Comparison of ENCODE assay signal across 16 cellular contexts in genomic region chr9:99197124-99197630, GRCh38.
"Had no signal": no experiment of that assay in that cellular context is flagged by ENCODE, and none has a peak within 500 bp of the region (broad histone marks: within the 10 kb centered on the region; RNA-seq: fewer than 3 reads in every experiment).

No MANE protein-coding gene starts in this region.

- H3K9me3 ChIP-seq: body of pancreas had no signal

- H3K27ac Mint-ChIP-seq: activated naive CD4-positive, alpha-beta T cell treated with anti-CD3 and anti-CD28 coated beads, Interleukin-2, amount 50 U/mL, for 24 hours; nephron; progenitor cell of endocrine pancreas; stimulated activated effector memory CD8-positive, alpha-beta T cell treated with anti-CD3 and anti-CD28 coated beads, Interleukin-12 subunit alpha, Interleukin-12 subunit beta, amount 100 ng/mL, for 72 hours; type B pancreatic cell had no signal

- H3K4me2 ChIP-seq: smooth muscle cell had no signal

- H3K27ac ChIP-seq: body of pancreas had no signal

- H3K4me3 ChIP-seq: body of pancreas, smooth muscle cell had no signal

- H3K4me3 Mint-ChIP-seq: activated naive CD4-positive, alpha-beta T cell treated with anti-CD3 and anti-CD28 coated beads, Interleukin-2, amount 50 U/mL, for 24 hours; central memory CD8-positive, alpha-beta T cell; nephron; stimulated activated effector memory CD8-positive, alpha-beta T cell treated with anti-CD3 and anti-CD28 coated beads, Interleukin-12 subunit alpha, Interleukin-12 subunit beta, amount 100 ng/mL, for 72 hours; type B pancreatic cell had no signal

- H3K4me1 ChIP-seq: body of pancreas had no signal

- H3K4me1 Mint-ChIP-seq: activated naive CD4-positive, alpha-beta T cell treated with anti-CD3 and anti-CD28 coated beads, Interleukin-2, amount 50 U/mL, for 24 hours; central memory CD8-positive, alpha-beta T cell; nephron; stimulated activated effector memory CD8-positive, alpha-beta T cell treated with anti-CD3 and anti-CD28 coated beads, Interleukin-12 subunit alpha, Interleukin-12 subunit beta, amount 100 ng/mL, for 72 hours had no signal

- H3K27me3 Mint-ChIP-seq: progenitor cell of endocrine pancreas had no signal

- DNase-seq: activated CD4-positive, CD25-positive, alpha-beta regulatory T cell; activated effector memory CD4-positive, alpha-beta T cell treated with Interleukin-2 at 50 U/mL for 16 hours; activated T-cell treated with anti-CD3 and anti-CD28 coated beads, Interleukin-2, amount 50 U/mL, for 1 hour; amniotic stem cell; body of pancreas; left colon; occipital lobe; right cardiac atrium had no signal

- H3K9me3 Mint-ChIP-seq: activated naive CD4-positive, alpha-beta T cell treated with anti-CD3 and anti-CD28 coated beads, Interleukin-2, amount 50 U/mL, for 24 hours; central memory CD8-positive, alpha-beta T cell; stimulated activated effector memory CD8-positive, alpha-beta T cell treated with anti-CD3 and anti-CD28 coated beads, Interleukin-12 subunit alpha, Interleukin-12 subunit beta, amount 100 ng/mL, for 72 hours; type B pancreatic cell had no signal

- ATAC-seq: body of pancreas; esophagus mucosa; left colon; right cardiac atrium; stimulated activated effector memory CD8-positive, alpha-beta T cell treated with anti-CD3 and anti-CD28 coated beads, Interleukin-12 subunit alpha, Interleukin-12 subunit beta, amount 100 ng/mL, for 72 hours had no signal

- H3K27me3 ChIP-seq: body of pancreas had no signal

- H3K36me3 Mint-ChIP-seq: activated naive CD4-positive, alpha-beta T cell treated with anti-CD3 and anti-CD28 coated beads, Interleukin-2, amount 50 U/mL, for 24 hours; stimulated activated effector memory CD8-positive, alpha-beta T cell treated with anti-CD3 and anti-CD28 coated beads, Interleukin-12 subunit alpha, Interleukin-12 subunit beta, amount 100 ng/mL, for 72 hours; type B pancreatic cell had no signal
